In the genomic region with DNA sequence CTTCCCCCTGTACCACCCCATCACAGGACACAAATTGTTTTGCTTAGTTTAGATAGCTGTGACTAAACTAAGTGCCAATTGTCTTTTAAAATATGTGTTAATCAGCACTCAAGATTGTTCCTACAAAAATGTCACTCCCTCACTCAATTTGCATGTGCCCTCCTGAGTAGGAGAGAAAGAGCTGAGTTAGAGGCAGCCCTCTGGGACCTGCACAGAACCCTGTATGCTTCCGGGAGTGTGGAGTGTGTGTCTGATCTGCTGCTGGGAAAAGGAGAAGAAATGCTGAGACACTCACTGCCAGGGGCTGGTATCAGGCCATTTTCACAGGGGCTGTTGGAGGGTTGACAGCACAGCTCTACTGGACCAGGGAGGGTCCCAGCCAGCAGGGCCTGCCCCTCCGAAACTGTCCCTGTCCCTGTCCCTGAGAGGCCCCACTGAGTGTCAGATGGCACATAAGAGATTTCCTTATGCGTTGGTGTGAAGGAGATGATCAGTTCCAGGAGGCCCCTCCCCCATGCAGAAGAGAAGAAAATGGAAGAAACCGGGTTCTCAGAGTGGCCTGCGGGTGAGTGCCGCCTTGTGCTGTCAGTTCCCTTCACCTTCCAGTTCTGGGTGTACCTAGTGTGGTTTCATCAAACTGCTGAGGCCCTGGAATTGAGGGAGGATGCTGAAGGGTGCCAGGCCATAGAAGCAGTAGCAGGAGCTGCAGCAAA, we compare ENCODE assay signal across 1 cellular context.
TF ChIP-seq lines count a peak whose summit lies in the region.

No MANE protein-coding gene starts in this region.

TF ChIP-seq in WTC11, 78 proteins besides CTCF, POLR2A, EP300 and RAD21:
- no peak for TF ChIP-seq ZNF532 (CRISPR knock-in tag; IDR thresholded peaks at IDR 0.05; ENCODE audit: borderline replicate concordance)
- TF ChIP-seq, protein P1, sequence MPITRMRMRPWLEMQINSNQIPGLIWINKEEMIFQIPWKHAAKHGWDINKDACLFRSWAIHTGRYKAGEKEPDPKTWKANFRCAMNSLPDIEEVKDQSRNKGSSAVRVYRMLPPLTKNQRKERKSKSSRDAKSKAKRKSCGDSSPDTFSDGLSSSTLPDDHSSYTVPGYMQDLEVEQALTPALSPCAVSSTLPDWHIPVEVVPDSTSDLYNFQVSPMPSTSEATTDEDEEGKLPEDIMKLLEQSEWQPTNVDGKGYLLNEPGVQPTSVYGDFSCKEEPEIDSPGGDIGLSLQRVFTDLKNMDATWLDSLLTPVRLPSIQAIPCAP (CRISPR knock-in tag; IDR thresholded peaks at IDR 0.05): no peak
- no peak for TF ChIP-seq ZNF281 (CRISPR knock-in tag; IDR thresholded peaks at IDR 0.05)
- TF ChIP-seq ZNF219 (CRISPR knock-in tag; IDR thresholded peaks at IDR 0.05; ENCODE audit: borderline replicate concordance): no peak
- TF ChIP-seq ZNF396 (CRISPR knock-in tag; IDR thresholded peaks at IDR 0.05; ENCODE audit: borderline replicate concordance): no peak
- TF ChIP-seq, protein P2, sequence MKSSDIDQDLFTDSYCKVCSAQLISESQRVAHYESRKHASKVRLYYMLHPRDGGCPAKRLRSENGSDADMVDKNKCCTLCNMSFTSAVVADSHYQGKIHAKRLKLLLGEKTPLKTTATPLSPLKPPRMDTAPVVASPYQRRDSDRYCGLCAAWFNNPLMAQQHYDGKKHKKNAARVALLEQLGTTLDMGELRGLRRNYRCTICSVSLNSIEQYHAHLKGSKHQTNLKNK (CRISPR knock-in tag; IDR thresholded peaks at IDR 0.05): no peak
- no peak for TF ChIP-seq MXD4 (CRISPR knock-in tag; IDR thresholded peaks at IDR 0.05; ENCODE audit: borderline replicate concordance)
- no peak for TF ChIP-seq ATF6 (CRISPR knock-in tag; IDR thresholded peaks at IDR 0.05)
